Comparison of ENCODE assay signal across 36 cellular contexts in the genomic region with DNA sequence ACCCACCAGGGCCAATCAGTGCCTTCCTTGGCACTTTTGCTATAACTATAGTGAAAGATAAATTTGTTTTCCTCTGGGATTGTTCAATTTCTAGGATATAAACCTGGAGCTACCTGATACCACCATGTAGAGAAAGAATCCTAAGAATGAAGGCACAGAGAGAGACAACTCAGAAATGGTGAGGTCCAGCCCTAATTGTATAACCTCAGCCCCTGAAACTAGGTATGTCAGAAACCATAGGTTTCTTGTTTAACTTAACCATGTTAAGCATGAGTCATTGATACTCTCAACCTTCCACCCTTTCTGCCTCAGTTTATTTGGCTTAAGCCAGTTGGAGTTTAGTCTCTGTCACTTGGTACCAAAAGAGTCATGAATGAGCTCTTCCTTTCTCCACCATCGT. TPM values are rescaled to one million over a fixed set of nuclear protein-coding genes. Genes with fewer than 3 reads are reported as not detected.
"Had no signal": no experiment of that assay in that cellular context is flagged by ENCODE, and none has a peak within 500 bp of the region (broad histone marks: within the 10 kb centered on the region; RNA-seq: fewer than 3 reads in every experiment).

No MANE protein-coding gene starts in this region.

- H3K4me1 ChIP-seq: SJCRH30 had no signal

- H3K27ac ChIP-seq: PC-9, RWPE1, SJCRH30, SK-N-MC had no signal

- ATAC-seq: Panc1, Right ventricle myocardium inferior, SK-N-SH treated with all-trans-retinoic acid at 6 μM for 48 hours had no signal

- H3K36me3 ChIP-seq: MG63, SJCRH30 had no signal

- H2AFZ ChIP-seq: PC-9 had no signal

- FAIRE-seq: RCC 7860 had no signal

- DNase-seq: Kasumi-1, KG1, MG63, MV-4-11, NCI-H1092, NCI-H1105, NCI-H1417 treated with DMSO at 0.1 percent for 48 hours, NCI-H1436 treated with DMSO at 0.1 percent for 48 hours, NCI-H1694 treated with DMSO at 0.1 percent for 48 hours, NCI-H187 treated with DMSO at 0.1 percent for 48 hours, NCI-H2029, NCI-H2081 treated with DMSO at 0.1 percent for 48 hours, NCI-H2107, NCI-H2171, NCI-H226, NCI-H446 treated with DMSO at 0.1 percent for 48 hours, NCI-H510A, NCI-H524, NCI-H526, NCI-H69, NCI-H748 treated with DMSO at 0.1 percent for 48 hours, NCI-H82, PC-9, SHP77, SIG-M5, SJCRH30 had no signal

- H3K4me2 ChIP-seq: PC-9 had no signal

- H3K9me3 ChIP-seq: MG63, SJCRH30 had no signal

- H3K4me3 ChIP-seq: MG63, PC-9, SJCRH30, SK-N-MC had no signal

- H3K27me3 ChIP-seq: MG63, SJCRH30 had no signal

RNA-seq across cellular contexts. Expression of gene SPZ1, which starts 4.6 kb away (rescaled TPM):
- total RNA-seq: M059J, OCI-LY7, PC-9, Right ventricle myocardium inferior, RPMI7951, SJCRH30, SK-MEL-5 had no signal
